21 cellular contexts compared by ENCODE assay signal in genomic region chr13:105565328-105565727, GRCh38.
A peak's percentile ranks its signal among the peaks of the same experiment; 100 is the strongest.
DNase-seq lines count a peak whose midpoint lies in the region; ATAC-seq and TF ChIP-seq lines count a peak whose summit lies in the region.
"Had no signal": no experiment of that assay in that cellular context is flagged by ENCODE, and none has a peak within 500 bp of the region (broad histone marks: within the 10 kb centered on the region; RNA-seq: fewer than 3 reads in every experiment).

No MANE protein-coding gene starts in this region.

- H3K27ac ChIP-seq in SK-N-SH (ENCODE audit: low read depth in 2 of 2, low read length in 1 of 2) (no peak overlapping the region), osteoblast (ENCODE audit: low read depth, low read length) (no peak overlapping the region)
- H3K27ac ChIP-seq: BLaER1 treated with 17β-estradiol and CSF1 and Interleukin-3, amounts not matched to agents 10 nM and 100 nM; GM23248 had no signal

- no peak overlapping the region for H3K4me3 ChIP-seq in SK-N-SH (ENCODE audit: low read depth in 2 of 2, low read length in 1 of 2)
- H3K4me3 ChIP-seq in choroid plexus epithelial cell (ENCODE audit: low read depth, low read length), result no peak overlapping the region
- no peak overlapping the region for H3K4me3 ChIP-seq in osteoblast (ENCODE audit: insufficient read depth, low read length)
- H3K4me3 ChIP-seq: BLaER1 treated with 17β-estradiol and CSF1 and Interleukin-3, amounts not matched to agents 10 nM and 100 nM; GM12878; GM23248 had no signal

- ATAC-seq in GM21737 (IDR thresholded peaks at IDR 0.05; ENCODE audit: unreplicated experiment), result no peak
- ATAC-seq: GM12878 had no signal

- H3K36me3 ChIP-seq in SK-N-SH (replicated peaks in 1 of 2; ENCODE audit: control insufficient read depth in 1 of 2, insufficient read depth in 2 of 2, low read length in 1 of 2), result no peaks in the 10 kb centered on the region
- no peaks in the 10 kb centered on the region for H3K36me3 ChIP-seq in osteoblast (ENCODE audit: insufficient read depth, low read length)
- H3K36me3 ChIP-seq: BE2C; BLaER1 treated with 17β-estradiol and CSF1 and Interleukin-3, amounts not matched to agents 10 nM and 100 nM had no signal

- POLR2A ChIA-PET in SK-N-SH (lab: Yijun Ruan, JAX), result no interaction called here

- DNase-seq in SK-N-SH, result no peak
- DNase-seq in choroid plexus epithelial cell (ENCODE audit: low read depth), result peak; percentile 26
- peak; percentile 59 for DNase-seq in iris pigment epithelial cell (ENCODE audit: low read depth)
- DNase-seq in osteoblast (ENCODE audit: insufficient read length, low spot score, missing footprints), result peak; percentile 44
- no peak for DNase-seq in inferior parietal cortex (ENCODE audit: extremely low spot score)
- DNase-seq in NCI-H748 (lab: John Stamatoyannopoulos, UW; ENCODE audit: unreplicated experiment), result no peak
- DNase-seq in SHP77 treated with DMSO at 0.1 percent for 48 hours (lab: John Stamatoyannopoulos, UW), result no peak
- DNase-seq: AML-193; BE2C; CD4-positive, alpha-beta T cell; CD8-positive, alpha-beta memory T cell; DMS 273 treated with DMSO at 0.1 percent for 48 hours; DMS79; EL; GDM1; GM23248; H7; HCEC 1CT had no signal

- H4K20me1 ChIP-seq in SK-N-SH (ENCODE audit: insufficient read depth) (no peaks in the 10 kb centered on the region), osteoblast (ENCODE audit: insufficient read depth, low read length) (no peaks in the 10 kb centered on the region)
- H4K20me1 ChIP-seq: BLaER1 treated with 17β-estradiol and CSF1 and Interleukin-3, amounts not matched to agents 10 nM and 100 nM had no signal

- no peak for TF ChIP-seq EP300 in SK-N-SH (IDR thresholded peaks at IDR 0.05; ENCODE audit: borderline replicate concordance in 1 of 2, low read depth in 1 of 2, low read length in 1 of 2)

- H2AFZ ChIP-seq in SK-N-SH (ENCODE audit: low read depth) (0 out of 2 replicates have a peak overlapping the region, but pooled peaks have one; percentile 20), osteoblast (ENCODE audit: low read length) (no peak overlapping the region)
- H2AFZ ChIP-seq: GM23248 had no signal

- H3K9me2 ChIP-seq in SK-N-SH, result no peaks in the 10 kb centered on the region

- 22% methylated on average over 2 of the region's 2 CpGs for WGBS in SK-N-SH (ENCODE audit: low lambda C conversion rate)

- TF ChIP-seq RAD21 in SK-N-SH (IDR thresholded peaks at IDR 0.05; ENCODE audit: low read length), result no peak

- H3F3A ChIP-seq in SK-N-SH (replicated peaks; ENCODE audit: insufficient read depth), result no peaks in the 10 kb centered on the region

- no peaks in the 10 kb centered on the region for H3K9me3 ChIP-seq in SK-N-SH
- no peaks in the 10 kb centered on the region for H3K9me3 ChIP-seq in osteoblast (ENCODE audit: low read depth, low read length)
- H3K9me3 ChIP-seq: BE2C; BLaER1 treated with 17β-estradiol and CSF1 and Interleukin-3, amounts not matched to agents 10 nM and 100 nM had no signal

- H3K9ac ChIP-seq in SK-N-SH, result no peak overlapping the region
- H3K9ac ChIP-seq: BLaER1 treated with 17β-estradiol and CSF1 and Interleukin-3, amounts not matched to agents 10 nM and 100 nM; GM23248 had no signal

- H3K79me2 ChIP-seq in SK-N-SH (ENCODE audit: insufficient read depth) (no peaks in the 10 kb centered on the region), osteoblast (ENCODE audit: insufficient read depth, low read length) (no peaks in the 10 kb centered on the region)

- H3K4me2 ChIP-seq in SK-N-SH, result no peak overlapping the region
- no peak overlapping the region for H3K4me2 ChIP-seq in osteoblast (ENCODE audit: insufficient read depth, low read length)
- H3K4me2 ChIP-seq: BLaER1 treated with 17β-estradiol and CSF1 and Interleukin-3, amounts not matched to agents 10 nM and 100 nM had no signal

- H3K27me3 ChIP-seq in SK-N-SH (ENCODE audit: insufficient read depth) (no peaks in the 10 kb centered on the region), osteoblast (ENCODE audit: insufficient read depth, low read length) (no peaks in the 10 kb centered on the region)
- H3K27me3 ChIP-seq: BE2C; BLaER1 treated with 17β-estradiol and CSF1 and Interleukin-3, amounts not matched to agents 10 nM and 100 nM had no signal

- TF ChIP-seq CTCF in SK-N-SH (IDR thresholded peaks at IDR 0.05), result no peak
- TF ChIP-seq CTCF in choroid plexus epithelial cell (conservative IDR thresholded peaks at IDR 0.05; ENCODE audit: low read depth, low read length), result no peak
- no peak for TF ChIP-seq CTCF in osteoblast (IDR thresholded peaks at IDR 0.05; ENCODE audit: extremely low read depth, low read depth, low read length)

- CTCF ChIA-PET in SK-N-SH (lab: Yijun Ruan, JAX), result no interaction called here

- H3K4me1 ChIP-seq in SK-N-SH (ENCODE audit: control insufficient read depth in 1 of 2, insufficient read depth in 2 of 2, low read depth in 1 of 2, low read length in 1 of 2) (peaks cover 0 to 2% of the 10 kb centered on the region in 2 experiments; a peak in 1 of 4 replicates), osteoblast (ENCODE audit: insufficient read depth, low read length) (peaks cover 4% of the 10 kb centered on the region)
- H3K4me1 ChIP-seq: BE2C; BLaER1 treated with 17β-estradiol and CSF1 and Interleukin-3, amounts not matched to agents 10 nM and 100 nM had no signal

TF ChIP-seq in SK-N-SH, 30 proteins besides CTCF, POLR2A, EP300 and RAD21:
- TF ChIP-seq TAF1 (IDR thresholded peaks at IDR 0.05; ENCODE audit: borderline replicate concordance, low read depth, low read length), result no peak
- no peak for TF ChIP-seq FOXM1 (IDR thresholded peaks at IDR 0.05; ENCODE audit: low read depth)
- no peak for TF ChIP-seq IRF3 (IDR thresholded peaks at IDR 0.05; ENCODE audit: low read depth, low read length)
- no peak for TF ChIP-seq ZBTB33 (IDR thresholded peaks at IDR 0.05; ENCODE audit: borderline replicate concordance, low read depth)
- TF ChIP-seq USF1 (IDR thresholded peaks at IDR 0.05; ENCODE audit: borderline replicate concordance, low read depth), result no peak
- TF ChIP-seq, protein P1, sequence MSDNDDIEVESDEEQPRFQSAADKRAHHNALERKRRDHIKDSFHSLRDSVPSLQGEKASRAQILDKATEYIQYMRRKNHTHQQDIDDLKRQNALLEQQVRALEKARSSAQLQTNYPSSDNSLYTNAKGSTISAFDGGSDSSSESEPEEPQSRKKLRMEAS (IDR thresholded peaks at IDR 0.05; ENCODE audit: low read depth), result no peak
- TF ChIP-seq MEF2A (IDR thresholded peaks at IDR 0.05; ENCODE audit: borderline replicate concordance, low read depth), result no peak
- no peak for TF ChIP-seq SIN3A (IDR thresholded peaks at IDR 0.05; ENCODE audit: borderline replicate concordance, low read depth, low read length)
- TF ChIP-seq SMC3 (IDR thresholded peaks at IDR 0.05; ENCODE audit: low read depth, low read length), result no peak
- TF ChIP-seq FOSL2 (IDR thresholded peaks at IDR 0.05; ENCODE audit: borderline replicate concordance, low read depth), result no peak
- no peak for TF ChIP-seq NRF1 (IDR thresholded peaks at IDR 0.05; ENCODE audit: low read depth, low read length)
- TF ChIP-seq RFX5 (IDR thresholded peaks at IDR 0.05; ENCODE audit: low read length), result no peak
- TF ChIP-seq RCOR1 (IDR thresholded peaks at IDR 0.05; ENCODE audit: low read length), result no peak
- TF ChIP-seq ELF1 (IDR thresholded peaks at IDR 0.05), result no peak
- TF ChIP-seq RXRA (IDR thresholded peaks at IDR 0.05; ENCODE audit: borderline replicate concordance, low read depth), result no peak
- no peak for TF ChIP-seq JUND (IDR thresholded peaks at IDR 0.05)
- no peak for TF ChIP-seq PBX3 (IDR thresholded peaks at IDR 0.05)
- TF ChIP-seq GABPA (IDR thresholded peaks at IDR 0.05; ENCODE audit: low read depth), result no peak
- TF ChIP-seq CHD2 (IDR thresholded peaks at IDR 0.05; ENCODE audit: low read length, partially characterized antibody), result no peak
TF ChIP-seq in SK-N-SH: peak in this region for 0.

Comparison
In these comparisons a context has a peak if more than half of its experiments do, and no peak if none do; other contexts are left out.
1. DNase-seq: peak in choroid plexus epithelial cell (single experiment), iris pigment epithelial cell (single experiment) and osteoblast (single experiment); none in SK-N-SH (single experiment), inferior parietal cortex (single experiment), NCI-H748 (single experiment) and SHP77 treated with DMSO at 0.1 percent for 48 hours (single experiment).